In the genomic region with DNA sequence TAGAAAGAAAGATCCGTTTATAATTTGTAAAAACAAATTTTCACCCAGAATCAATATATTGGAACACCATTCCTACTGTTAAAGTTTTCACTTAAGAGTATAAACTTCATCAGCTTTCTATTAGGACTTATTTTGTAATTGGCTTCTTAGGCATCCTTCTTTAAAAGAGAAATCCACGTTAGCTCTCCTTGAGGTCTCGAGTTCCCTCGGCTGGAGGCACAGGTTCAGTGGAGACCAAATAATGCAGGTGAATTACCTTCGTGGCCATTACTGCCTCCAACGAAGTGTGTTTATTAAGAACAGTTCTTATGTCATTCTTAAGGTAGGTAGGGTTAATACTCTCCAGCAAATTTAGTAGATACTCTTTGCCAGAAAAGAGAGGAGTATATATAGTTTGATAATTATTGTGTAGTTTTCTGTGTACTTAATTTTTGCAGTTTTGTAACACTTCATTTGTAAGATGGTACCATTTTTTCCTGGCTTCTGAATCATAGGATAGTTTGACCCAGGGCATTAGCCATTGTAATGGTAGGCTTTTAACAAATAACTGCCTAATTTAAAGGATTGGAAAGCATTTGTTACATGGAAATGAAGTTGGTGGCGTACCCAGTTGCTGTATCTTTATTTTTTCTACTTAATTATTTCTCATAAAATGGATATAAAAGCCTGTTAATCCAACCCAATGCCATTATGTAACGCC, we compare ENCODE assay signal across 8 cellular contexts. TPM values are rescaled to one million over a fixed set of nuclear protein-coding genes. Genes with fewer than 3 reads are reported as not detected.
A peak's percentile ranks its signal among the peaks of the same experiment; 100 is the strongest.
DNase-seq lines count a peak whose midpoint lies in the region; ATAC-seq, FAIRE-seq and TF ChIP-seq lines count a peak whose summit lies in the region.

No MANE protein-coding gene starts in this region.

- CTCF ChIA-PET in activated CD8-positive, alpha-beta T cell treated with anti-CD3 and anti-CD28 coated beads, Interleukin-2, amount 10 ng/mL, durations not matched to agents 7 days and 5 days (lab: Charles Lee): interaction anchor here (0.7 to 7.2 kb wide), 22 partner anchors 10 to 716 kb away, joined by 3 to 83 read pairs (median 4); a partner anchor contains a TSS

- intact Hi-C loops in stomach (cut with DNase I; ENCODE audit: low total_unique reads): no loop called here

- H3K4me3 ChIP-seq in iPS-18a (ENCODE audit: low read length) (peak overlapping the region; percentile 95), stomach (peak overlapping the region; percentile 91 to 99 (median 97))

- no peak for ATAC-seq in activated CD8-positive, alpha-beta T cell treated with anti-CD3 and anti-CD28 coated beads, Interleukin-2, amount 10 ng/mL, durations not matched to agents 7 days and 5 days

- TF ChIP-seq CTCF in stomach (IDR thresholded peaks at IDR 0.05): no peak

- H3K9ac ChIP-seq in iPS-18a (ENCODE audit: low read length): peak overlapping the region; percentile 49

- H3K27me3 Mint-ChIP-seq in activated CD8-positive, alpha-beta T cell treated with anti-CD3 and anti-CD28 coated beads, Interleukin-2, amount 10 ng/mL, durations not matched to agents 7 days and 5 days (ENCODE audit: low read depth): no peaks in the 10 kb centered on the region

- 15 to 22% (median 18%) methylated on average over 8 of the region's 8 CpGs for WGBS in stomach, 5 donors

- no peak overlapping the region for H3K27ac ChIP-seq in iPS-18a (ENCODE audit: low read length)
- H3K27ac ChIP-seq in stomach: peak overlapping the region; percentile 66 to 98 (median 90)

- peak overlapping the region; percentile 97 for H3K27ac Mint-ChIP-seq in activated CD8-positive, alpha-beta T cell treated with anti-CD3 and anti-CD28 coated beads, Interleukin-2, amount 10 ng/mL, durations not matched to agents 7 days and 5 days

- no peak for TF ChIP-seq POLR2A in stomach (IDR thresholded peaks at IDR 0.05)
- no peak for TF ChIP-seq POLR2A in H54 (IDR thresholded peaks at IDR 0.05; ENCODE audit: low read depth, low read length)

- DNase-seq in NCI-H748 (lab: John Stamatoyannopoulos, UW; ENCODE audit: unreplicated experiment) (peak; percentile 49), NCI-H748 treated with DMSO at 0.1 percent for 48 hours (lab: John Stamatoyannopoulos, UW) (no peak), stomach (no peak), H54 (ENCODE audit: insufficient read length, low spot score) (no peak), NCI-H446 treated with DMSO at 0.1 percent for 48 hours (lab: John Stamatoyannopoulos, UW) (no peak)
- no peak for DNase-seq in activated CD8-positive, alpha-beta T cell treated with anti-CD3 and anti-CD28 coated beads, Interleukin-2, amount 10 ng/mL, durations not matched to agents 7 days and 5 days
- no peak for DNase-seq in stimulated activated CD4-positive, alpha-beta T cell treated with anti-CD3 and anti-CD28 coated beads, Interleukin-4, amount 100 ng/mL, for 1 hour

- H3K36me3 Mint-ChIP-seq in activated CD8-positive, alpha-beta T cell treated with anti-CD3 and anti-CD28 coated beads, Interleukin-2, amount 10 ng/mL, durations not matched to agents 7 days and 5 days (ENCODE audit: low read depth): peaks cover 61% of the 10 kb centered on the region

- no peaks in the 10 kb centered on the region for H3K27me3 ChIP-seq in iPS-18a (ENCODE audit: control insufficient read depth, insufficient read depth, low read length)
- H3K27me3 ChIP-seq in stomach: no peaks in the 10 kb centered on the region

- H3K4me1 Mint-ChIP-seq in activated CD8-positive, alpha-beta T cell treated with anti-CD3 and anti-CD28 coated beads, Interleukin-2, amount 10 ng/mL, durations not matched to agents 7 days and 5 days (ENCODE audit: low read depth): peaks cover 45% of the 10 kb centered on the region

- POLR2A ChIA-PET in activated CD8-positive, alpha-beta T cell treated with anti-CD3 and anti-CD28 coated beads, Interleukin-2, amount 10 ng/mL, durations not matched to agents 7 days and 5 days (lab: Charles Lee): interaction anchor here (0.8 to 6.6 kb wide), 5 partner anchors 10 to 900 kb away, joined by 3 to 87 read pairs (median 7); a partner anchor contains a TSS

- H3K36me3 ChIP-seq in iPS-18a (ENCODE audit: control insufficient read depth, low read depth, low read length) (peaks cover 41% of the 10 kb centered on the region), stomach (peaks cover 37 to 41% (median 39%) of the 10 kb centered on the region in 4 donors)

- H3K9me3 ChIP-seq in iPS-18a (ENCODE audit: control insufficient read depth, low read depth, low read length) (no peaks in the 10 kb centered on the region), stomach (no peaks in the 10 kb centered on the region)

- no peak for FAIRE-seq in H54 (lab: Jason Lieb, UNC)

- H3K4me3 Mint-ChIP-seq in activated CD8-positive, alpha-beta T cell treated with anti-CD3 and anti-CD28 coated beads, Interleukin-2, amount 10 ng/mL, durations not matched to agents 7 days and 5 days: peak overlapping the region; percentile 92

- H3K9me3 Mint-ChIP-seq in activated CD8-positive, alpha-beta T cell treated with anti-CD3 and anti-CD28 coated beads, Interleukin-2, amount 10 ng/mL, durations not matched to agents 7 days and 5 days (ENCODE audit: insufficient read depth): no peaks in the 10 kb centered on the region

- H3K4me1 ChIP-seq in iPS-18a (ENCODE audit: control insufficient read depth, low read depth, low read length) (no peaks in the 10 kb centered on the region), stomach (peaks cover 31 to 66% (median 49%) of the 10 kb centered on the region in 4 donors)

- no peak for TF ChIP-seq EP300 in stomach (IDR thresholded peaks at IDR 0.05)

RNA-seq across cellular contexts. Expression of a gene that starts 2.2 kb away (rescaled TPM):
- 100 to 1,000 TPM; 788 to 821 TPM for total RNA-seq in activated CD8-positive, alpha-beta T cell treated with anti-CD3 and anti-CD28 coated beads, Interleukin-2, amount 10 ng/mL, durations not matched to agents 7 days and 5 days
- total RNA-seq in stomach: 1,000 to 10,000 TPM in 1 of 5 donors, 100 to 1,000 TPM in 4; 213 to 1,126 (median 441) TPM
- 100 to 1,000 TPM; 278 to 342 (median 327) TPM for polyA plus RNA-seq in stomach
